In genomic region chr19:29562299-29563297, GRCh38 we compare ENCODE assay signal across 1 cellular context.
TF ChIP-seq lines count a peak whose summit lies in the region.

No MANE protein-coding gene starts in this region.

TF ChIP-seq in H1, 55 proteins besides CTCF, POLR2A, EP300 and RAD21 (continued from another document):
- TF ChIP-seq TAF7 (optimal IDR thresholded peaks at IDR 0.05; ENCODE audit: borderline replicate concordance, low read depth, low read length), result no peak
- TF ChIP-seq CHD2 (IDR thresholded peaks at IDR 0.05; ENCODE audit: low read length), result no peak
- no peak for TF ChIP-seq RNF2 (IDR thresholded peaks at IDR 0.05; ENCODE audit: borderline replicate concordance, low read depth, low read length, missing control alignments, poor library complexity, severe bottlenecking)
- no peak for TF ChIP-seq SP4 (IDR thresholded peaks at IDR 0.05; ENCODE audit: low read length)
